In genomic region chr5:21452429-21452828, GRCh38 we compare ENCODE assay signal across 2 cellular contexts.
TF ChIP-seq lines count a peak whose summit lies in the region.

No MANE protein-coding gene starts in this region.

TF ChIP-seq in IMR-90, 13 proteins besides CTCF, POLR2A, EP300 and RAD21:
- TF ChIP-seq, protein P1, sequence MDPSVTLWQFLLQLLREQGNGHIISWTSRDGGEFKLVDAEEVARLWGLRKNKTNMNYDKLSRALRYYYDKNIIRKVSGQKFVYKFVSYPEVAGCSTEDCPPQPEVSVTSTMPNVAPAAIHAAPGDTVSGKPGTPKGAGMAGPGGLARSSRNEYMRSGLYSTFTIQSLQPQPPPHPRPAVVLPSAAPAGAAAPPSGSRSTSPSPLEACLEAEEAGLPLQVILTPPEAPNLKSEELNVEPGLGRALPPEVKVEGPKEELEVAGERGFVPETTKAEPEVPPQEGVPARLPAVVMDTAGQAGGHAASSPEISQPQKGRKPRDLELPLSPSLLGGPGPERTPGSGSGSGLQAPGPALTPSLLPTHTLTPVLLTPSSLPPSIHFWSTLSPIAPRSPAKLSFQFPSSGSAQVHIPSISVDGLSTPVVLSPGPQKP (IDR thresholded peaks at IDR 0.05; ENCODE audit: borderline replicate concordance, low read depth, low read length), result no peak
- TF ChIP-seq CEBPB (IDR thresholded peaks at IDR 0.05; ENCODE audit: low read depth, low read length), result peak; percentile 63

TF ChIP-seq in HepG2, 621 proteins besides CTCF, POLR2A, EP300 and RAD21:
- TF ChIP-seq CEBPB (IDR thresholded peaks at IDR 0.05; ENCODE audit: borderline replicate concordance, low read depth, low read length) (peak; percentile 88), ZNF713 (CRISPR knock-in tag; IDR thresholded peaks at IDR 0.05) (no peak), ZNF207 (IDR thresholded peaks at IDR 0.05; ENCODE audit: borderline replicate concordance) (no peak), GATAD2A (CRISPR knock-in tag; IDR thresholded peaks at IDR 0.05) (0 out of 2 replicates have a peak, but pooled peaks have one; percentile 14), KLF13 (CRISPR knock-in tag; IDR thresholded peaks at IDR 0.05) (no peak), ZNF34 (CRISPR knock-in tag; IDR thresholded peaks at IDR 0.05; ENCODE audit: borderline replicate concordance) (no peak), MXD4 (CRISPR knock-in tag; IDR thresholded peaks at IDR 0.05) (no peak), CEBPG (CRISPR knock-in tag; IDR thresholded peaks at IDR 0.05) (peak; percentile 28; the same call in 1 of the 2 replicates), FOXJ3 (CRISPR knock-in tag; IDR thresholded peaks at IDR 0.05; ENCODE audit: borderline replicate concordance) (no peak), DZIP1 (CRISPR knock-in tag; IDR thresholded peaks at IDR 0.05) (no peak)
- TF ChIP-seq, protein P2, sequence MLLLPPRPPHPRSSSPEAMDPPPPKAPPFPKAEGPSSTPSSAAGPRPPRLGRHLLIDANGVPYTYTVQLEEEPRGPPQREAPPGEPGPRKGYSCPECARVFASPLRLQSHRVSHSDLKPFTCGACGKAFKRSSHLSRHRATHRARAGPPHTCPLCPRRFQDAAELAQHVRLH (CRISPR knock-in tag; IDR thresholded peaks at IDR 0.05; ENCODE audit: borderline replicate concordance, low read depth), result no peak
- TF ChIP-seq, protein P3, sequence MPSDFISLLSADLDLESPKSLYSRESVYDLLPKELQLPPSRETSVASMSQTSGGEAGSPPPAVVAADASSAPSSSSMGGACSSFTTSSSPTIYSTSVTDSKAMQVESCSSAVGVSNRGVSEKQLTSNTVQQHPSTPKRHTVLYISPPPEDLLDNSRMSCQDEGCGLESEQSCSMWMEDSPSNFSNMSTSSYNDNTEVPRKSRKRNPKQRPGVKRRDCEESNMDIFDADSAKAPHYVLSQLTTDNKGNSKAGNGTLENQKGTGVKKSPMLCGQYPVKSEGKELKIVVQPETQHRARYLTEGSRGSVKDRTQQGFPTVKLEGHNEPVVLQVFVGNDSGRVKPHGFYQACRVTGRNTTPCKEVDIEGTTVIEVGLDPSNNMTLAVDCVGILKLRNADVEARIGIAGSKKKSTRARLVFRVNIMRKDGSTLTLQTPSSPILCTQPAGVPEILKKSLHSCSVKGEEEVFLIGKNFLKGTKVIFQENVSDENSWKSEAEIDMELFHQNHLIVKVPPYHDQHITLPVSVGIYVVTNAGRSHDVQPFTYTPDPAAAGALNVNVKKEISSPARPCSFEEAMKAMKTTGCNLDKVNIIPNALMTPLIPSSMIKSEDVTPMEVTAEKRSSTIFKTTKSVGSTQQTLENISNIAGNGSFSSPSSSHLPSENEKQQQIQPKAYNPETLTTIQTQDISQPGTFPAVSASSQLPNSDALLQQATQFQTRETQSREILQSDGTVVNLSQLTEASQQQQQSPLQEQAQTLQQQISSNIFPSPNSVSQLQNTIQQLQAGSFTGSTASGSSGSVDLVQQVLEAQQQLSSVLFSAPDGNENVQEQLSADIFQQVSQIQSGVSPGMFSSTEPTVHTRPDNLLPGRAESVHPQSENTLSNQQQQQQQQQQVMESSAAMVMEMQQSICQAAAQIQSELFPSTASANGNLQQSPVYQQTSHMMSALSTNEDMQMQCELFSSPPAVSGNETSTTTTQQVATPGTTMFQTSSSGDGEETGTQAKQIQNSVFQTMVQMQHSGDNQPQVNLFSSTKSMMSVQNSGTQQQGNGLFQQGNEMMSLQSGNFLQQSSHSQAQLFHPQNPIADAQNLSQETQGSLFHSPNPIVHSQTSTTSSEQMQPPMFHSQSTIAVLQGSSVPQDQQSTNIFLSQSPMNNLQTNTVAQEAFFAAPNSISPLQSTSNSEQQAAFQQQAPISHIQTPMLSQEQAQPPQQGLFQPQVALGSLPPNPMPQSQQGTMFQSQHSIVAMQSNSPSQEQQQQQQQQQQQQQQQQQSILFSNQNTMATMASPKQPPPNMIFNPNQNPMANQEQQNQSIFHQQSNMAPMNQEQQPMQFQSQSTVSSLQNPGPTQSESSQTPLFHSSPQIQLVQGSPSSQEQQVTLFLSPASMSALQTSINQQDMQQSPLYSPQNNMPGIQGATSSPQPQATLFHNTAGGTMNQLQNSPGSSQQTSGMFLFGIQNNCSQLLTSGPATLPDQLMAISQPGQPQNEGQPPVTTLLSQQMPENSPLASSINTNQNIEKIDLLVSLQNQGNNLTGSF (CRISPR knock-in tag; IDR thresholded peaks at IDR 0.05), result no peak
